Comparison of ENCODE assay signal across 8 cellular contexts in genomic region chr2:210502997-210503621, GRCh38. TPM values are rescaled to one million over a fixed set of nuclear protein-coding genes. Genes with fewer than 3 reads are reported as not detected.
DNase-seq lines count a peak whose midpoint lies in the region; ATAC-seq, FAIRE-seq and TF ChIP-seq lines count a peak whose summit lies in the region.

No MANE protein-coding gene starts in this region.

- peak; percentile 95 for TF ChIP-seq CTCF in astrocyte (IDR thresholded peaks at IDR 0.05; ENCODE audit: insufficient read depth, low read depth, low read length)

- peaks cover 23% of the 10 kb centered on the region for H3K9me3 Mint-ChIP-seq in astrocyte (ENCODE audit: unreplicated experiment)

- ATAC-seq in GM19452 (IDR thresholded peaks at IDR 0.05; ENCODE audit: unreplicated experiment) (peak; percentile 95), HG03469 (IDR thresholded peaks at IDR 0.05; ENCODE audit: unreplicated experiment) (peak; percentile 89)

- no peak overlapping the region for H3K27ac ChIP-seq in astrocyte (ENCODE audit: low read depth, low read length)

- no peak overlapping the region for H3K27ac Mint-ChIP-seq in astrocyte (ENCODE audit: unreplicated experiment)

- H3K27me3 ChIP-seq in NT2/D1 (ENCODE audit: insufficient read depth, insufficient read length) = no peaks in the 10 kb centered on the region
- no peaks in the 10 kb centered on the region for H3K27me3 ChIP-seq in astrocyte (ENCODE audit: insufficient read depth, low read length)

- no peaks in the 10 kb centered on the region for H3K36me3 Mint-ChIP-seq in astrocyte (ENCODE audit: low read depth, unreplicated experiment)

- no peaks in the 10 kb centered on the region for H3K4me1 Mint-ChIP-seq in astrocyte (ENCODE audit: low read depth, unreplicated experiment)

- DNase-seq in EH (ENCODE audit: low read depth) = peak; percentile 46
- peak; percentile 18 for DNase-seq in NT2/D1 (ENCODE audit: low read depth, low spot score)
- peak; percentile 18 for DNase-seq in astrocyte (ENCODE audit: low read depth)
- DNase-seq in iPS DF 4.7 (ENCODE audit: extremely low read depth, low spot score) = peak; percentile 30
- DNase-seq in skeletal muscle cell (ENCODE audit: low read depth) = peak; percentile 4
- no peak for DNase-seq in central memory CD4-positive, alpha-beta T cell

- H3K4me3 ChIP-seq in NT2/D1 (ENCODE audit: insufficient read length, low read depth) = no peak overlapping the region
- H3K4me3 ChIP-seq in astrocyte (ENCODE audit: insufficient read depth, low read depth, low read length) = no peak overlapping the region
- H3K4me3 ChIP-seq in skeletal muscle cell (ENCODE audit: low read depth, low read length) = peak overlapping the region; percentile 20

- no peaks in the 10 kb centered on the region for H3K36me3 ChIP-seq in NT2/D1 (ENCODE audit: insufficient read depth, insufficient read length, low read length)
- no peaks in the 10 kb centered on the region for H3K36me3 ChIP-seq in astrocyte (ENCODE audit: insufficient read depth, low read length)

- H3K4me2 ChIP-seq in astrocyte (ENCODE audit: low read length) = peak overlapping the region; percentile 71

- no peak overlapping the region for H3K4me3 Mint-ChIP-seq in astrocyte (ENCODE audit: unreplicated experiment)

- H3K79me2 ChIP-seq in astrocyte (ENCODE audit: insufficient read depth, low read length) = no peaks in the 10 kb centered on the region

- H3K9me3 ChIP-seq in NT2/D1 (ENCODE audit: insufficient read depth, low read length) = peaks cover 26% of the 10 kb centered on the region; the same call in 1 of the 2 replicates
- H3K9me3 ChIP-seq in astrocyte (ENCODE audit: insufficient read depth, low read depth, low read length) = no peaks in the 10 kb centered on the region

- H3K4me1 ChIP-seq in NT2/D1 (ENCODE audit: insufficient read depth, insufficient read length) (no peaks in the 10 kb centered on the region), astrocyte (ENCODE audit: insufficient read depth, low read length) (no peaks in the 10 kb centered on the region)

- H2AFZ ChIP-seq in astrocyte (ENCODE audit: low read depth, low read length) = no peak overlapping the region

- FAIRE-seq in astrocyte (lab: Jason Lieb, UNC) = no peak

- H3K9ac ChIP-seq in NT2/D1 (ENCODE audit: insufficient read length, low read depth) (no peak overlapping the region), astrocyte (ENCODE audit: low read length) (no peak overlapping the region)

- H3K27me3 Mint-ChIP-seq in astrocyte (ENCODE audit: low read depth, unreplicated experiment) = no peaks in the 10 kb centered on the region

- no peaks in the 10 kb centered on the region for H4K20me1 ChIP-seq in astrocyte (ENCODE audit: insufficient read depth, low read length)

RNA-seq across cellular contexts. Expression of gene LANCL1, which starts 26.6 kb away (rescaled TPM):
- total RNA-seq in astrocyte = 38.3 and 38.9 TPM in 2 replicates

RNA-seq across cellular contexts. Expression of gene CPS1, which starts 53.3 kb away (rescaled TPM):
- total RNA-seq in astrocyte = 5.8 and 8.0 TPM in 2 replicates
